ENCODE assay signal across 30 cellular contexts in the genomic region with DNA sequence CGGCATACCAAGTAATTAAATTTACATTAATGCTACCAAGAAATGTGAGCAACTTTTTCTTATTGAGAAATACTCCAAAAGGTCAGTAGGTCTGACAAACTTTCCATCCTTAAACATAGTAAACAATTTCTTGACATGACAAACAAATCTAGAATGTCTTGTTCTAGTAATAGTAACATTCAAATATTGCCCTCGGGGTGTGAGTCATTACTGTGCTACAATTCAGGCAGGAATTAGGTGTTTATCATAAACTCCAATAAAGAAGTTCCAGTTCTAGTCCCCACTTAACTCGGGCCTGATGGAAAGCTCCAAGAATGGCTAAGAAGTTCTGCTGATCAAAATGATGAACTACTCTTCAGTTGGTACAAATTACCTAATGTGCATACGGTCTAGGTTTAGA.
"Had no signal": no experiment of that assay in that cellular context is flagged by ENCODE, and none has a peak within 500 bp of the region (broad histone marks: within the 10 kb centered on the region; RNA-seq: fewer than 3 reads in every experiment).

No MANE protein-coding gene starts in this region.

- DNase-seq: activated CD4-positive, alpha-beta T cell treated with anti-CD3 and anti-CD28 coated beads for 1 hour; activated CD4-positive, alpha-beta T cell treated with anti-CD3 and anti-CD28 coated beads for 4 hours; activated CD4-positive, alpha-beta T cell treated with anti-CD3 and anti-CD28 coated beads, Interleukin-2, amount 10 ng/mL, durations not matched to agents 7 days and 5 days; activated CD4-positive, alpha-beta T cell treated with anti-CD3 and anti-CD28 coated beads, Interleukin-2, amount 50 U/mL, for 48 hours; activated CD8-positive, alpha-beta memory T cell treated with anti-CD3 and anti-CD28 coated beads for 24 hours; activated CD8-positive, alpha-beta T cell treated with anti-CD3 and anti-CD28 coated beads for 36 hours; activated effector memory CD4-positive, alpha-beta T cell treated with Interleukin-2 at 50 U/mL for 16 hours; activated gamma-delta T cell treated with Interleukin-2 at 50 U/mL for 16 hours; activated naive CD4-positive, alpha-beta T cell treated with anti-CD3 and anti-CD28 coated beads, Interleukin-2, amount 50 U/mL, for 16 hours; activated naive CD4-positive, alpha-beta T cell treated with Interleukin-2 at 50 U/mL for 16 hours; activated T-cell treated with anti-CD3 and anti-CD28 coated beads, Interleukin-2, amount 50 U/mL, for 4 hours; amniotic stem cell; anterior cingulate cortex; brain microvascular endothelial cell; caudate nucleus; colonic mucosa; effector CD8-positive, alpha-beta T cell; foreskin fibroblast; head of caudate nucleus; hippocampal formation; T-helper 9 cell had no signal

- H3K4me1 ChIP-seq: colonic mucosa had no signal

- H3K27ac ChIP-seq: brain microvascular endothelial cell, colonic mucosa, VCaP had no signal

- H3K4me3 ChIP-seq: colonic mucosa had no signal

- H3K9me3 ChIP-seq: colonic mucosa had no signal

- H3K36me3 ChIP-seq: brain microvascular endothelial cell, colonic mucosa had no signal

- FAIRE-seq: astrocyte, endometrium, endothelial cell of umbilical vein, frontal cortex, TTC549 had no signal

- ATAC-seq: activated CD8-positive, alpha-beta T cell treated with anti-CD3 and anti-CD28 coated beads for 36 hours; activated T-cell treated with anti-CD3 and anti-CD28 coated beads, Interleukin-2, amount 50 U/mL, for 4 hours; activated T-helper 17 cell treated with anti-CD3 and anti-CD28 coated beads, Interleukin-2, amount 50 U/mL, for 72 hours; esophagus mucosa; WTC11 had no signal

- H3K27me3 ChIP-seq: brain microvascular endothelial cell, colonic mucosa had no signal
